In genomic region chr6:132669690-132670291, GRCh38 we compare ENCODE assay signal across 9 cellular contexts. TPM values are rescaled to one million over a fixed set of nuclear protein-coding genes. Genes with fewer than 3 reads are reported as not detected.
A peak's percentile ranks its signal among the peaks of the same experiment; 100 is the strongest.
DNase-seq lines count a peak whose midpoint lies in the region; ATAC-seq, FAIRE-seq and TF ChIP-seq lines count a peak whose summit lies in the region.
"Had no signal": no experiment of that assay in that cellular context is flagged by ENCODE, and none has a peak within 500 bp of the region (broad histone marks: within the 10 kb centered on the region; RNA-seq: fewer than 3 reads in every experiment).

No MANE protein-coding gene starts in this region.

- TF ChIP-seq CTCF in Peyer's patch (IDR thresholded peaks at IDR 0.05) (peak in 5 of 6 experiments; percentile 53 to 78 (median 70)), H1 (IDR thresholded peaks at IDR 0.05; ENCODE audit: control extremely low read depth in 1 of 3, insufficient read depth in 1 of 3, low read depth in 1 of 3, low read length in 3 of 3) (peak in 2 of 3 experiments; percentile 8 to 25; a peak in 2 of 4 replicates)

- H3K27me3 ChIP-seq in Peyer's patch (no peaks in the 10 kb centered on the region), H1 (replicated peaks in 1 of 4; ENCODE audit: control insufficient read depth in 3 of 4, extremely low read depth in 1 of 4, insufficient read depth in 3 of 4, low read length in 3 of 4) (no peaks in the 10 kb centered on the region), mesendoderm (ENCODE audit: insufficient read depth, low read length, poor library complexity) (no peaks in the 10 kb centered on the region)
- H3K27me3 ChIP-seq: gastrocnemius medialis had no signal

- CTCF ChIA-PET in H1 (lab: Charles Lee; ENCODE audit: partially characterized antibody), result interaction anchor here (0.6 to 2.7 kb wide), 13 partner anchors 11 to 377 kb away, joined by 3 to 15 read pairs (median 3); partner anchors contain the start of gene TAAR1

- 0 out of 2 replicates have a peak overlapping the region, but pooled peaks have one; percentile 84 for H2BK15ac ChIP-seq in H1 (ENCODE audit: low read length)
- no peak overlapping the region for H2BK15ac ChIP-seq in mesendoderm (replicated peaks; ENCODE audit: low read depth)

- no peak overlapping the region for H3K23ac ChIP-seq in H1 (ENCODE audit: insufficient read length)
- no peak overlapping the region for H3K23ac ChIP-seq in mesendoderm (ENCODE audit: low read length)

- POLR2A ChIA-PET in H1 (lab: Charles Lee; ENCODE audit: partially characterized antibody), result no interaction called here

- no peak overlapping the region for H2BK20ac ChIP-seq in H1 (ENCODE audit: low read length)

- H3K79me2 ChIP-seq in H1 (ENCODE audit: control insufficient read depth in 1 of 2, insufficient read depth in 2 of 2, low read length in 2 of 2) (no peaks in the 10 kb centered on the region), mesendoderm (ENCODE audit: control insufficient read depth, insufficient read depth, low read length) (no peaks in the 10 kb centered on the region)

- no peak for TF ChIP-seq EP300 in H1 (IDR thresholded peaks at IDR 0.05; ENCODE audit: borderline replicate concordance in 1 of 2, low read depth in 2 of 2, low read length in 2 of 2)

- H3K36me3 ChIP-seq in Peyer's patch (no peaks in the 10 kb centered on the region), H1 (ENCODE audit: control insufficient read depth in 2 of 4, insufficient read depth in 4 of 4, low read length in 3 of 4) (peaks cover 0 to 3% (median 0%) of the 10 kb centered on the region in 4 experiments; a peak in 1 of 8 replicates), mesendoderm (ENCODE audit: control insufficient read depth, insufficient read depth, low read length) (no peaks in the 10 kb centered on the region)
- H3K36me3 ChIP-seq: gastrocnemius medialis had no signal

- peak; percentile 40 to 49 for TF ChIP-seq RAD21 in H1 (IDR thresholded peaks at IDR 0.05 in 1 of 2, conservative IDR thresholded peaks at IDR 0.05 in 1 of 2; ENCODE audit: low read depth in 2 of 2, low read length in 2 of 2)

- no peak overlapping the region for H3K9ac ChIP-seq in H1 (replicated peaks in 1 of 4; ENCODE audit: extremely low read depth in 1 of 4, low read depth in 3 of 4, low read length in 3 of 4)
- no peak overlapping the region for H3K9ac ChIP-seq in mesendoderm (ENCODE audit: low read length)

- no peak overlapping the region for H4K5ac ChIP-seq in H1 (ENCODE audit: insufficient read length, low read depth, low read length)
- no peak overlapping the region for H4K5ac ChIP-seq in mesendoderm (ENCODE audit: low read length)

- H2BK12ac ChIP-seq in H1 (ENCODE audit: low read depth, low read length), result peak overlapping the region; percentile 69; the same call in 1 of the 2 replicates

- no peak for FAIRE-seq in H1 (lab: Jason Lieb, UNC)

- H4K8ac ChIP-seq in H1 (ENCODE audit: extremely low read depth, insufficient read depth, low read length), result no peak overlapping the region
- H4K8ac ChIP-seq in mesendoderm (ENCODE audit: low read depth, low read length), result no peak overlapping the region

- WGBS in H1 (ENCODE audit: extremely low coverage in 1 of 2, insufficient coverage in 1 of 2, insufficient read length in 1 of 2, insufficient replicate concordance in 2 of 2, low coverage in 1 of 2, low lambda C conversion rate in 2 of 2, missing lambda C conversion rate in 1 of 2), 2 experiments, result 50% methylated on average over 4 of the region's 4 CpGs; no CpG with 5 or more reads in 1 of the 2 experiments
- no CpG with 5 or more reads among the region's 4 CpGs for WGBS in mesendoderm (ENCODE audit: extremely low coverage, insufficient coverage, low lambda C conversion rate)

- H3K4me3 ChIP-seq in Peyer's patch, result no peak overlapping the region
- no peak overlapping the region for H3K4me3 ChIP-seq in H1 (ENCODE audit: extremely low read depth in 1 of 4, insufficient read depth in 2 of 4, low read depth in 3 of 4, low read length in 4 of 4)
- H3K4me3 ChIP-seq in mesendoderm (ENCODE audit: low read length), result no peak overlapping the region
- H3K4me3 ChIP-seq: gastrocnemius medialis had no signal

- TF ChIP-seq POLR2A in Peyer's patch (IDR thresholded peaks at IDR 0.05) (no peak), H1 (IDR thresholded peaks at IDR 0.05; ENCODE audit: control extremely low read depth in 1 of 2, low read depth in 2 of 2, low read length in 2 of 2) (no peak)

- no peak overlapping the region for H3K14ac ChIP-seq in H1 (ENCODE audit: insufficient read length)

- H3K27ac ChIP-seq in Peyer's patch, result no peak overlapping the region
- no peak overlapping the region for H3K27ac ChIP-seq in H1 (ENCODE audit: low read depth, low read length)
- no peak overlapping the region for H3K27ac ChIP-seq in mesendoderm (ENCODE audit: low read depth, low read length)
- H3K27ac ChIP-seq: gastrocnemius medialis had no signal

- H3K23me2 ChIP-seq in H1 (ENCODE audit: low read depth, low read length), result no peaks in the 10 kb centered on the region

- peaks cover 0 to 26% (median 2%) of the 10 kb centered on the region in 4 donors for H3K4me1 ChIP-seq in Peyer's patch
- H3K4me1 ChIP-seq in H1 (replicated peaks in 1 of 4; ENCODE audit: control insufficient read depth in 3 of 4, insufficient read depth in 4 of 4, low read length in 3 of 4), result peaks cover 0 to 6% (median 0%) of the 10 kb centered on the region in 4 experiments; a peak in 2 of 7 replicates
- no peaks in the 10 kb centered on the region for H3K4me1 ChIP-seq in mesendoderm (ENCODE audit: control insufficient read depth, low read depth, low read length)

- H4K20me1 ChIP-seq in H1 (replicated peaks in 1 of 2; ENCODE audit: control insufficient read depth in 1 of 2, insufficient read depth in 2 of 2, low read length in 2 of 2), result no peaks in the 10 kb centered on the region

- no peak overlapping the region for H3K56ac ChIP-seq in H1 (replicated peaks; ENCODE audit: insufficient read length, low read depth, low read length)
- H3K56ac ChIP-seq in mesendoderm (ENCODE audit: low read length), result no peak overlapping the region

- no peak overlapping the region for H3K18ac ChIP-seq in H1 (ENCODE audit: extremely low read depth, low read length)
- H3K18ac ChIP-seq in mesendoderm (ENCODE audit: low read length), result no peak overlapping the region

- ATAC-seq in GM18511 (IDR thresholded peaks at IDR 0.05; ENCODE audit: unreplicated experiment) (peak; percentile 72), GM21360 (IDR thresholded peaks at IDR 0.05; ENCODE audit: unreplicated experiment) (no peak)

- H4K91ac ChIP-seq in H1 (replicated peaks; ENCODE audit: insufficient read length, low read length), result no peak overlapping the region

- H3K9me3 ChIP-seq in Peyer's patch (no peaks in the 10 kb centered on the region), H1 (ENCODE audit: insufficient read depth in 2 of 2, low read depth in 1 of 2, low read length in 1 of 2) (peaks cover 0 to 5% of the 10 kb centered on the region in 2 experiments; a peak in 1 of 4 replicates)
- H3K9me3 ChIP-seq: gastrocnemius medialis had no signal

- peak; percentile 42 for DNase-seq in AG20443 (ENCODE audit: low spot score)
- DNase-seq in HT1080 (ENCODE audit: low read depth), result peak; percentile 40
- DNase-seq in Peyer's patch, result no peak
- DNase-seq in H1 (ENCODE audit: low read depth in 1 of 2, low spot score in 2 of 2), result no peak
- peak; percentile 41 for DNase-seq in mesendoderm
- DNase-seq in activated CD8-positive, alpha-beta memory T cell treated with anti-CD3 and anti-CD28 coated beads, Interleukin-2, amount 50 U/mL, for 48 hours, result no peak
- DNase-seq: gastrocnemius medialis had no signal

- H3K4me2 ChIP-seq in H1 (ENCODE audit: insufficient read depth in 1 of 2, low read depth in 2 of 2, low read length in 2 of 2), result no peak overlapping the region
- no peak overlapping the region for H3K4me2 ChIP-seq in mesendoderm (ENCODE audit: low read length)

- no peak overlapping the region for H2AFZ ChIP-seq in H1 (ENCODE audit: low read length)

- no peak overlapping the region for H2BK120ac ChIP-seq in H1 (replicated peaks; ENCODE audit: low read depth, low read length)
- H2BK120ac ChIP-seq in mesendoderm (ENCODE audit: low read depth, low read length), result no peak overlapping the region

- H3K4ac ChIP-seq in H1 (replicated peaks; ENCODE audit: insufficient read length, low read depth, low read length) (no peak overlapping the region), mesendoderm (ENCODE audit: low read depth, low read length) (no peak overlapping the region)

- no peak overlapping the region for H2AK5ac ChIP-seq in H1 (ENCODE audit: low read depth, low read length)
- no peak overlapping the region for H2AK5ac ChIP-seq in mesendoderm (ENCODE audit: low read length)

- H2BK5ac ChIP-seq in H1 (ENCODE audit: low read depth, low read length), result no peak overlapping the region
- H2BK5ac ChIP-seq in mesendoderm (ENCODE audit: low read length), result no peak overlapping the region

- no peaks in the 10 kb centered on the region for H3K79me1 ChIP-seq in H1 (ENCODE audit: low read depth, low read length)
- no peaks in the 10 kb centered on the region for H3K79me1 ChIP-seq in mesendoderm (ENCODE audit: low read length)

RNA-seq across cellular contexts. Expression of gene TAAR1, which starts 10.8 kb away (rescaled TPM):
- total RNA-seq in HT1080 (2014; rRNA removed; shearing (Covaris generic)), result not detected in 2 replicates
- not detected in 2 replicates for polyA plus RNA-seq in HT1080 (2015; cell fraction: cytosol; rRNA removed)
- not detected in 2 replicates for polyA plus RNA-seq in HT1080 (2015; cell fraction: nucleus; rRNA removed)
- not detected for total RNA-seq in Peyer's patch
- total RNA-seq in H1 (2021; fragmentation: NEBNext Ultra II Directional; extraction: Animal tissue kit (Norgen Biotek cat#: 25700)), result not detected in 2 replicates
- not detected in 2 replicates for polyA plus RNA-seq in H1 (2011; rRNA removed)
- not detected for polyA plus RNA-seq in H1 (2011; cell fraction: cytosol; rRNA removed)
- not detected for polyA plus RNA-seq in H1 (2011; cell fraction: nucleus; rRNA removed)
- polyA plus RNA-seq in H1 (2012, experiment 1 of 2), result not detected in 4 replicates
- not detected for polyA plus RNA-seq in H1 (2012, experiment 2 of 2)
- not detected for polyA plus RNA-seq in H1 (2013, experiment 1 of 2)
- not detected for polyA plus RNA-seq in H1 (2013, experiment 2 of 2)
- polyA minus RNA-seq in H1 (2011; rRNA and poly(A)+ RNA removed), result not detected in 2 replicates
- not detected for polyA minus RNA-seq in H1 (2011; cell fraction: cytosol; rRNA and poly(A)+ RNA removed)
- not detected for polyA minus RNA-seq in H1 (2011; cell fraction: nucleus; rRNA and poly(A)+ RNA removed)
- polyA plus RNA-seq in mesendoderm (2013, experiment 1 of 2), result not detected
- polyA plus RNA-seq in mesendoderm (2013, experiment 2 of 2), result not detected
- total RNA-seq: gastrocnemius medialis had no signal

RNA-seq across cellular contexts. Expression of gene VNN1, which starts 44.1 kb away (rescaled TPM):
- 0.05 and 0.27 TPM in 2 replicates for total RNA-seq in HT1080 (2014; rRNA removed; shearing (Covaris generic))
- 0.05 TPM in 2 replicates for polyA plus RNA-seq in HT1080 (2015; cell fraction: cytosol; rRNA removed)
- polyA plus RNA-seq in HT1080 (2015; cell fraction: nucleus; rRNA removed), result 0.45 and 0.64 TPM in 2 replicates
- total RNA-seq in Peyer's patch, result 100 to 1,000 TPM in 2 of 4 donors, 10 to 100 TPM in 1, 1 to 10 TPM in 1; 4.1 to 296 (median 96.2) TPM
- not detected in 2 replicates for total RNA-seq in H1 (2021; fragmentation: NEBNext Ultra II Directional; extraction: Animal tissue kit (Norgen Biotek cat#: 25700))
- not detected in 2 replicates for polyA plus RNA-seq in H1 (2011; rRNA removed)
- not detected for polyA plus RNA-seq in H1 (2011; cell fraction: cytosol; rRNA removed)
- not detected for polyA plus RNA-seq in H1 (2011; cell fraction: nucleus; rRNA removed)
- polyA plus RNA-seq in H1 (2012, experiment 1 of 2), result not detected in 4 replicates
- not detected for polyA plus RNA-seq in H1 (2012, experiment 2 of 2)
- not detected for polyA plus RNA-seq in H1 (2013, experiment 1 of 2)
- 0.02 TPM for polyA plus RNA-seq in H1 (2013, experiment 2 of 2)
- polyA minus RNA-seq in H1 (2011; rRNA and poly(A)+ RNA removed), result not detected in 2 replicates
- polyA minus RNA-seq in H1 (2011; cell fraction: cytosol; rRNA and poly(A)+ RNA removed), result not detected
- not detected for polyA minus RNA-seq in H1 (2011; cell fraction: nucleus; rRNA and poly(A)+ RNA removed)
- polyA plus RNA-seq in mesendoderm (2013, experiment 1 of 2), result not detected
- 0.01 TPM for polyA plus RNA-seq in mesendoderm (2013, experiment 2 of 2)

RNA-seq across cellular contexts. Expression of gene TAAR2, which starts 45.7 kb away (rescaled TPM):
- not detected in 2 replicates for total RNA-seq in HT1080 (2014; rRNA removed; shearing (Covaris generic))
- not detected in 2 replicates for polyA plus RNA-seq in HT1080 (2015; cell fraction: cytosol; rRNA removed)
- polyA plus RNA-seq in HT1080 (2015; cell fraction: nucleus; rRNA removed), result not detected in 2 replicates
- total RNA-seq in Peyer's patch, result not detected
- not detected in 2 replicates for total RNA-seq in H1 (2021; fragmentation: NEBNext Ultra II Directional; extraction: Animal tissue kit (Norgen Biotek cat#: 25700))
- not detected in 2 replicates for polyA plus RNA-seq in H1 (2011; rRNA removed)
- polyA plus RNA-seq in H1 (2011; cell fraction: cytosol; rRNA removed), result not detected
- polyA plus RNA-seq in H1 (2011; cell fraction: nucleus; rRNA removed), result not detected
- polyA plus RNA-seq in H1 (2012, experiment 1 of 2), result not detected in 4 replicates
- polyA plus RNA-seq in H1 (2012, experiment 2 of 2), result not detected
- not detected for polyA plus RNA-seq in H1 (2013, experiment 1 of 2)
- polyA plus RNA-seq in H1 (2013, experiment 2 of 2), result not detected
- not detected in 2 replicates for polyA minus RNA-seq in H1 (2011; rRNA and poly(A)+ RNA removed)
- not detected for polyA minus RNA-seq in H1 (2011; cell fraction: cytosol; rRNA and poly(A)+ RNA removed)
- polyA minus RNA-seq in H1 (2011; cell fraction: nucleus; rRNA and poly(A)+ RNA removed), result not detected
- polyA plus RNA-seq in mesendoderm (2013, experiment 1 of 2), result not detected
- not detected for polyA plus RNA-seq in mesendoderm (2013, experiment 2 of 2)
- total RNA-seq: gastrocnemius medialis had no signal

Comparison
In these comparisons a context has a peak if more than half of its experiments do, and no peak if none do; other contexts are left out.
1. DNase-seq: peak in AG20443 (single experiment), HT1080 (single experiment) and mesendoderm (single experiment); none in Peyer's patch (0 of 3), H1 (0 of 2) and activated CD8-positive, alpha-beta memory T cell treated with anti-CD3 and anti-CD28 coated beads, Interleukin-2, amount 50 U/mL, for 48 hours (single experiment).